Comparison of ENCODE assay signal across 1 cellular context in genomic region chr5:180810210-180811011, GRCh38.
TF ChIP-seq lines count a peak whose summit lies in the region.

No MANE protein-coding gene starts in this region.

TF ChIP-seq in K562, 482 proteins besides CTCF, POLR2A, EP300 and RAD21 (continued from another document and continues in another):
- TF ChIP-seq STAT5A (IDR thresholded peaks at IDR 0.05; ENCODE audit: borderline replicate concordance, low read length) (no peak), HES1 (IDR thresholded peaks at IDR 0.05; ENCODE audit: low read depth) (no peak), ARNT (IDR thresholded peaks at IDR 0.05) (0 out of 4 replicates have a peak, but pooled peaks have one; percentile 27 to 73), NCOR1 (IDR thresholded peaks at IDR 0.05) (no peak; the same call in 1 of the 2 replicates), MEIS2 (IDR thresholded peaks at IDR 0.05; ENCODE audit: partially characterized antibody) (peak; percentile 69), HCFC1 (IDR thresholded peaks at IDR 0.05; ENCODE audit: low read depth, low read length) (peak; percentile 38; the same call in 1 of the 2 replicates), SNIP1 (IDR thresholded peaks at IDR 0.05; ENCODE audit: low read depth) (no peak), RHOXF2B (CRISPR knock-in tag; conservative IDR thresholded peaks at IDR 0.05) (0 out of 2 replicates have a peak, but pooled peaks have one; percentile 72), CTCFL (IDR thresholded peaks at IDR 0.05; ENCODE audit: borderline replicate concordance, insufficient read depth, low read depth, low read length, poor library complexity, severe bottlenecking) (no peak), ZNF639 (CRISPR knock-in tag; conservative IDR thresholded peaks at IDR 0.05 in 1 of 2, IDR thresholded peaks at IDR 0.05 in 1 of 2) (peak in 1 of 2 experiments; percentile 24; a peak in 2 of 4 replicates), GTF2A2 (tag; IDR thresholded peaks at IDR 0.05) (no peak), RB1 (IDR thresholded peaks at IDR 0.05; ENCODE audit: low read depth) (peak; percentile 96), ZSCAN32 (CRISPR knock-in tag; IDR thresholded peaks at IDR 0.05) (0 out of 2 replicates have a peak, but pooled peaks have one; percentile 34), MEF2A (IDR thresholded peaks at IDR 0.05; ENCODE audit: control insufficient read depth, low read depth, low read length) (no peak), HMBOX1 (IDR thresholded peaks at IDR 0.05) (no peak), JUNB (CRISPR knock-in tag; conservative IDR thresholded peaks at IDR 0.05) (no peak), SP2 (IDR thresholded peaks at IDR 0.05; ENCODE audit: extremely low read depth, low read depth, low read length, poor library complexity, severe bottlenecking) (no peak), ZBTB49 (CRISPR knock-in tag; IDR thresholded peaks at IDR 0.05; ENCODE audit: borderline replicate concordance) (no peak), CBFA2T3 (IDR thresholded peaks at IDR 0.05) (no peak), ZNF785 (CRISPR knock-in tag; IDR thresholded peaks at IDR 0.05) (no peak), DNMT1 (IDR thresholded peaks at IDR 0.05) (0 out of 2 replicates have a peak, but pooled peaks have one; percentile 43), WHSC1 (IDR thresholded peaks at IDR 0.05; ENCODE audit: low read length) (no peak), EHMT2 (IDR thresholded peaks at IDR 0.05) (peak; percentile 65; the same call in 1 of the 2 replicates), FOXP1 (CRISPR knock-in tag; IDR thresholded peaks at IDR 0.05) (peak; percentile 83), ZNF324 (CRISPR knock-in tag; IDR thresholded peaks at IDR 0.05) (0 out of 2 replicates have a peak, but pooled peaks have one; percentile 25), NR2C1 (IDR thresholded peaks at IDR 0.05) (no peak), NR2C1 (tag; IDR thresholded peaks at IDR 0.05) (peak; percentile 26; the same call in 1 of the 2 replicates), RAD51 (IDR thresholded peaks at IDR 0.05; ENCODE audit: borderline replicate concordance, low read depth) (no peak), RBM34 (IDR thresholded peaks at IDR 0.05; ENCODE audit: borderline replicate concordance, insufficient read depth, low read length) (no peak), CSDE1 (IDR thresholded peaks at IDR 0.05) (0 out of 4 replicates have a peak, but pooled peaks of 1 of the 2 experiments have one; percentile 20), ZNF23 (CRISPR knock-in tag; IDR thresholded peaks at IDR 0.05) (no peak), NCOA4 (IDR thresholded peaks at IDR 0.05; ENCODE audit: partially characterized antibody) (no peak), CHD7 (IDR thresholded peaks at IDR 0.05; ENCODE audit: low read depth, low read length) (no peak), ZNF239 (CRISPR knock-in tag; IDR thresholded peaks at IDR 0.05) (no peak), MAZ (CRISPR knock-in tag; conservative IDR thresholded peaks at IDR 0.05 in 1 of 2, IDR thresholded peaks at IDR 0.05 in 1 of 2) (peak in 1 of 2 experiments; percentile 89; a peak in 3 of 4 replicates), CBX3 (IDR thresholded peaks at IDR 0.05; ENCODE audit: borderline replicate concordance in 1 of 2, low read length in 2 of 2) (no peak), TEAD1 (CRISPR knock-in tag; IDR thresholded peaks at IDR 0.05) (peak; percentile 6 to 49; a peak in 2 of 4 replicates), ZBTB7A (IDR thresholded peaks at IDR 0.05; ENCODE audit: borderline replicate concordance, control insufficient read depth, low read depth, low read length) (peak; percentile 61; the same call in 1 of the 2 replicates), ZNF146 (CRISPR knock-in tag; IDR thresholded peaks at IDR 0.05; ENCODE audit: unreplicated experiment) (no peak), PCBP1 (IDR thresholded peaks at IDR 0.05; ENCODE audit: low read depth, low read length, poor library complexity, severe bottlenecking) (peak; percentile 72), GATAD2A (IDR thresholded peaks at IDR 0.05) (0 out of 2 replicates have a peak, but pooled peaks have one; percentile 52), KDM4B (IDR thresholded peaks at IDR 0.05; ENCODE audit: borderline replicate concordance in 2 of 2, low read depth in 1 of 2) (peak in 1 of 2 experiments; percentile 98; a peak in 2 of 4 replicates), MTF1 (CRISPR knock-in tag; IDR thresholded peaks at IDR 0.05; ENCODE audit: borderline replicate concordance) (no peak), BCL6 (CRISPR knock-in tag; IDR thresholded peaks at IDR 0.05) (no peak), POLR3A (IDR thresholded peaks at IDR 0.05; ENCODE audit: borderline replicate concordance, extremely low read depth, insufficient read depth, insufficient read length) (no peak)
